In the genomic region with DNA sequence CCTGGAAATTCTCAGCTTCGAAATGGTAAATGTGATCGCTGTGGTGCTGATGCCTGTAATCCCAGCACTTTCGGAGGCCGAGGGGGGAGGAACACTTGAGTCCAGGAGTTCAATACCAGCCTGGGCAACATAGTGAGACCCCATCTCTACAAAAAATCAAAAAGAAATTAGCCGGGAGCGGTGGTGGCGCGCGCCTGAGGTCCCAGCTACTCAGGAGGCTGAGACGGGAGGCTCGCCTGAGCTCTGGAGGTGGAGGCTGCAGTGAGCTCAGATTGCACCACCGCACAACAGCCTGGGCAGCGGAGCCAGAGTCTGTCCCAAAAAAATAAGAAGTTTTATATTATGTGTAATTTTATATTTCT, we compare ENCODE assay signal across 9 cellular contexts. TPM values are rescaled to one million over a fixed set of nuclear protein-coding genes. Genes with fewer than 3 reads are reported as not detected.
A peak's percentile ranks its signal among the peaks of the same experiment; 100 is the strongest.
DNase-seq lines count a peak whose midpoint lies in the region; ATAC-seq and TF ChIP-seq lines count a peak whose summit lies in the region.
"Had no signal": no experiment of that assay in that cellular context is flagged by ENCODE, and none has a peak within 500 bp of the region (broad histone marks: within the 10 kb centered on the region; RNA-seq: fewer than 3 reads in every experiment).

No MANE protein-coding gene starts in this region.

- DNase-seq in activated CD8-positive, alpha-beta memory T cell treated with anti-CD3 and anti-CD28 coated beads, Interleukin-2, amount 10 ng/mL, durations not matched to agents 7 days and 5 days, result no peak
- no peak for DNase-seq in activated CD8-positive, alpha-beta memory T cell treated with anti-CD3 and anti-CD28 coated beads, Interleukin-2, amount 50 U/mL, for 48 hours
- DNase-seq in adipocyte (ENCODE audit: low read depth) (no peak), tibial artery (no peak), GOT3 (lab: John Stamatoyannopoulos, UW) (no peak), EL (no peak)
- DNase-seq: NCI-H1436 had no signal

- 31% methylated on average over 13 of the region's 13 CpGs for WGBS in liver

- no peak for ATAC-seq in activated CD8-positive, alpha-beta memory T cell treated with anti-CD3 and anti-CD28 coated beads, Interleukin-2, amount 10 ng/mL, durations not matched to agents 7 days and 5 days
- no peak for ATAC-seq in HG02970 (IDR thresholded peaks at IDR 0.05; ENCODE audit: low FRiP score, unreplicated experiment)

- H3K4me3 ChIP-seq in adipocyte (ENCODE audit: low read length) (peak overlapping the region; percentile 96), liver (ENCODE audit: low read depth in 1 of 3, low read length in 3 of 3) (peak overlapping the region; percentile 96 to 98 (median 98)), tibial artery (peak overlapping the region; percentile 84 to 98)

- peaks cover 32% of the 10 kb centered on the region for H3K4me1 Mint-ChIP-seq in activated CD8-positive, alpha-beta memory T cell treated with anti-CD3 and anti-CD28 coated beads, Interleukin-2, amount 10 ng/mL, durations not matched to agents 7 days and 5 days

- no peaks in the 10 kb centered on the region for H3K27me3 Mint-ChIP-seq in activated CD8-positive, alpha-beta memory T cell treated with anti-CD3 and anti-CD28 coated beads, Interleukin-2, amount 10 ng/mL, durations not matched to agents 7 days and 5 days

- peak overlapping the region; percentile 82 for H3K27ac Mint-ChIP-seq in activated CD8-positive, alpha-beta memory T cell treated with anti-CD3 and anti-CD28 coated beads, Interleukin-2, amount 10 ng/mL, durations not matched to agents 7 days and 5 days

- peaks cover 25% of the 10 kb centered on the region for H3K36me3 Mint-ChIP-seq in activated CD8-positive, alpha-beta memory T cell treated with anti-CD3 and anti-CD28 coated beads, Interleukin-2, amount 10 ng/mL, durations not matched to agents 7 days and 5 days

- H3K4me1 ChIP-seq in adipocyte (ENCODE audit: control insufficient read depth, insufficient read depth, low read length) (peaks cover 20% of the 10 kb centered on the region), liver (ENCODE audit: control insufficient read depth in 4 of 4, insufficient read depth in 4 of 4, low read length in 3 of 4) (peaks cover 5 to 38% (median 29%) of the 10 kb centered on the region in 4 donors), tibial artery (peaks cover 0 to 39% (median 29%) of the 10 kb centered on the region in 4 donors)

- no peaks in the 10 kb centered on the region for H3K9me3 Mint-ChIP-seq in activated CD8-positive, alpha-beta memory T cell treated with anti-CD3 and anti-CD28 coated beads, Interleukin-2, amount 10 ng/mL, durations not matched to agents 7 days and 5 days (ENCODE audit: low read depth)

- intact Hi-C loops in tibial artery (cut with DNase I; ENCODE audit: low total_unique reads), result no loop called here

- peak overlapping the region in 1 of 2 donors; percentile 70 for H3K27ac ChIP-seq in liver (ENCODE audit: low read depth in 1 of 2, low read length in 2 of 2)
- peak overlapping the region; percentile 81 to 91 for H3K27ac ChIP-seq in tibial artery

- TF ChIP-seq RAD21 in liver (IDR thresholded peaks at IDR 0.05), result no peak

- TF ChIP-seq CTCF in liver (IDR thresholded peaks at IDR 0.05; ENCODE audit: low read depth, low read length, missing input control) (no peak), tibial artery (IDR thresholded peaks at IDR 0.05) (no peak)

- H3K36me3 ChIP-seq in adipocyte (ENCODE audit: control insufficient read depth, insufficient read depth, low read length, severe bottlenecking), result peaks cover 24% of the 10 kb centered on the region
- peaks cover 0 to 14% (median 8%) of the 10 kb centered on the region in 4 donors for H3K36me3 ChIP-seq in liver (ENCODE audit: control insufficient read depth in 4 of 4, insufficient read depth in 3 of 4, low read depth in 1 of 4, low read length in 3 of 4)
- H3K36me3 ChIP-seq in tibial artery, result peaks cover 21 to 28% (median 27%) of the 10 kb centered on the region in 3 donors

- H3K9ac ChIP-seq in adipocyte (ENCODE audit: low read length), result peak overlapping the region; percentile 98
- peak overlapping the region; percentile 1 to 99 for H3K9ac ChIP-seq in liver (ENCODE audit: low read depth in 1 of 2, low read length in 2 of 2)

- H3K4me3 Mint-ChIP-seq in activated CD8-positive, alpha-beta memory T cell treated with anti-CD3 and anti-CD28 coated beads, Interleukin-2, amount 10 ng/mL, durations not matched to agents 7 days and 5 days, result peak overlapping the region; percentile 90

- H3K9me3 ChIP-seq in adipocyte (ENCODE audit: control insufficient read depth, low read length) (no peaks in the 10 kb centered on the region), liver (ENCODE audit: control insufficient read depth in 4 of 4, low read length in 3 of 4) (no peaks in the 10 kb centered on the region), tibial artery (no peaks in the 10 kb centered on the region)

- CTCF ChIA-PET in activated CD8-positive, alpha-beta memory T cell treated with anti-CD3 and anti-CD28 coated beads, Interleukin-2, amount 10 ng/mL, durations not matched to agents 7 days and 5 days (lab: Charles Lee), result interaction anchor here (1.0 to 2.9 kb wide), 7 partner anchors 9 to 36 kb away, joined by 3 to 17 read pairs (median 4); a partner anchor contains a TSS

- H3K27me3 ChIP-seq in adipocyte (replicated peaks; ENCODE audit: control insufficient read depth, insufficient read depth, low read length) (no peaks in the 10 kb centered on the region), liver (ENCODE audit: control insufficient read depth in 4 of 4, insufficient read depth in 4 of 4, low read length in 3 of 4) (no peaks in the 10 kb centered on the region), tibial artery (no peaks in the 10 kb centered on the region)

TF ChIP-seq in liver, 16 proteins besides CTCF, POLR2A, EP300 and RAD21 (continues in another document):
- no peak for TF ChIP-seq YY1 (IDR thresholded peaks at IDR 0.05)
- TF ChIP-seq TAF1 (conservative IDR thresholded peaks at IDR 0.05), result no peak
- TF ChIP-seq, protein P1, sequence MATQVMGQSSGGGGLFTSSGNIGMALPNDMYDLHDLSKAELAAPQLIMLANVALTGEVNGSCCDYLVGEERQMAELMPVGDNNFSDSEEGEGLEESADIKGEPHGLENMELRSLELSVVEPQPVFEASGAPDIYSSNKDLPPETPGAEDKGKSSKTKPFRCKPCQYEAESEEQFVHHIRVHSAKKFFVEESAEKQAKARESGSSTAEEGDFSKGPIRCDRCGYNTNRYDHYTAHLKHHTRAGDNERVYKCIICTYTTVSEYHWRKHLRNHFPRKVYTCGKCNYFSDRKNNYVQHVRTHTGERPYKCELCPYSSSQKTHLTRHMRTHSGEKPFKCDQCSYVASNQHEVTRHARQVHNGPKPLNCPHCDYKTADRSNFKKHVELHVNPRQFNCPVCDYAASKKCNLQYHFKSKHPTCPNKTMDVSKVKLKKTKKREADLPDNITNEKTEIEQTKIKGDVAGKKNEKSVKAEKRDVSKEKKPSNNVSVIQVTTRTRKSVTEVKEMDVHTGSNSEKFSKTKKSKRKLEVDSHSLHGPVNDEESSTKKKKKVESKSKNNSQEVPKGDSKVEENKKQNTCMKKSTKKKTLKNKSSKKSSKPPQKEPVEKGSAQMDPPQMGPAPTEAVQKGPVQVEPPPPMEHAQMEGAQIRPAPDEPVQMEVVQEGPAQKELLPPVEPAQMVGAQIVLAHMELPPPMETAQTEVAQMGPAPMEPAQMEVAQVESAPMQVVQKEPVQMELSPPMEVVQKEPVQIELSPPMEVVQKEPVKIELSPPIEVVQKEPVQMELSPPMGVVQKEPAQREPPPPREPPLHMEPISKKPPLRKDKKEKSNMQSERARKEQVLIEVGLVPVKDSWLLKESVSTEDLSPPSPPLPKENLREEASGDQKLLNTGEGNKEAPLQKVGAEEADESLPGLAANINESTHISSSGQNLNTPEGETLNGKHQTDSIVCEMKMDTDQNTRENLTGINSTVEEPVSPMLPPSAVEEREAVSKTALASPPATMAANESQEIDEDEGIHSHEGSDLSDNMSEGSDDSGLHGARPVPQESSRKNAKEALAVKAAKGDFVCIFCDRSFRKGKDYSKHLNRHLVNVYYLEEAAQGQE (IDR thresholded peaks at IDR 0.05), result no peak
- TF ChIP-seq, protein P2, sequence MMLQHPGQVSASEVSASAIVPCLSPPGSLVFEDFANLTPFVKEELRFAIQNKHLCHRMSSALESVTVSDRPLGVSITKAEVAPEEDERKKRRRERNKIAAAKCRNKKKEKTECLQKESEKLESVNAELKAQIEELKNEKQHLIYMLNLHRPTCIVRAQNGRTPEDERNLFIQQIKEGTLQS (IDR thresholded peaks at IDR 0.05), result no peak
- TF ChIP-seq NR2F2 (IDR thresholded peaks at IDR 0.05), result no peak
- TF ChIP-seq GABPA (IDR thresholded peaks at IDR 0.05 in 1 of 2, conservative IDR thresholded peaks at IDR 0.05 in 1 of 2), result no peak
- no peak for TF ChIP-seq FOXA2 (IDR thresholded peaks at IDR 0.05)

RNA-seq across cellular contexts. Expression of a gene that starts 0.8 kb away (rescaled TPM):
- total RNA-seq in activated CD8-positive, alpha-beta memory T cell treated with anti-CD3 and anti-CD28 coated beads, Interleukin-2, amount 10 ng/mL, durations not matched to agents 7 days and 5 days, result 100 to 1,000 TPM in 1 of 2 experiments, 10 to 100 TPM in 1; 95.2 to 130 TPM
- 10 to 100 TPM; 47.8 to 47.9 TPM for total RNA-seq in liver
- 100 to 1,000 TPM; 100 to 170 TPM for polyA plus RNA-seq in liver

RNA-seq across cellular contexts. Expression of a gene that starts 8.8 kb away (rescaled TPM):
- 100 to 1,000 TPM; 120 to 124 TPM for total RNA-seq in activated CD8-positive, alpha-beta memory T cell treated with anti-CD3 and anti-CD28 coated beads, Interleukin-2, amount 10 ng/mL, durations not matched to agents 7 days and 5 days
- total RNA-seq in liver, result 100 to 1,000 TPM in 1 of 2 donors, 10 to 100 TPM in 1; 47.3 to 170 TPM
- 100 to 1,000 TPM in 1 of 2 donors, 10 to 100 TPM in 1; 46.4 to 160 TPM for polyA plus RNA-seq in liver

RNA-seq across cellular contexts. Expression of a gene that starts 13.1 kb away (rescaled TPM):
- total RNA-seq in activated CD8-positive, alpha-beta memory T cell treated with anti-CD3 and anti-CD28 coated beads, Interleukin-2, amount 10 ng/mL, durations not matched to agents 7 days and 5 days, result not detected
- total RNA-seq in liver, result under 1 TPM; 0.14 to 0.17 TPM
- under 1 TPM; 0.30 to 0.31 TPM for polyA plus RNA-seq in liver

RNA-seq across cellular contexts. Expression of a gene that starts 27.6 kb away (rescaled TPM):
- under 1 TPM; 0.20 to 0.28 TPM for total RNA-seq in activated CD8-positive, alpha-beta memory T cell treated with anti-CD3 and anti-CD28 coated beads, Interleukin-2, amount 10 ng/mL, durations not matched to agents 7 days and 5 days
- total RNA-seq in liver, result 10 to 100 TPM; 22.8 to 41.6 TPM
- 10 to 100 TPM; 18.3 to 81.3 TPM for polyA plus RNA-seq in liver

RNA-seq across cellular contexts. Expression of a gene that starts 32.9 kb away (rescaled TPM):
- total RNA-seq in activated CD8-positive, alpha-beta memory T cell treated with anti-CD3 and anti-CD28 coated beads, Interleukin-2, amount 10 ng/mL, durations not matched to agents 7 days and 5 days, result 100 to 1,000 TPM; 139 to 141 TPM
- total RNA-seq in liver, result 10 to 100 TPM; 38.4 to 52.6 TPM
- 100 to 1,000 TPM; 143 to 175 TPM for polyA plus RNA-seq in liver
